In genomic region chr7:67066935-67067622, GRCh38 we compare ENCODE assay signal across 7 cellular contexts.
DNase-seq lines count a peak whose midpoint lies in the region; ATAC-seq, FAIRE-seq and TF ChIP-seq lines count a peak whose summit lies in the region.
"Not testable (repeated sequence)": the region's sequence is repeated elsewhere in the genome, so short reads cannot be mapped to it uniquely, and the experiment has no call there.

No MANE protein-coding gene starts in this region.

- WGBS in adrenal gland, 4 donors: 30 to 39% (median 33%) methylated on average over 9 of the region's 9 CpGs

- not testable (repeated sequence) for H3K4me1 ChIP-seq in adrenal gland (replicated peaks in 1 of 2); osteoblast (ENCODE audit: insufficient read depth, low read length)

- H3K79me2 ChIP-seq in osteoblast (ENCODE audit: insufficient read depth, low read length): not testable (repeated sequence)

- FAIRE-seq in islet of Langerhans (lab: Jason Lieb, UNC): peak; percentile 94

- H3K4me3 ChIP-seq in adrenal gland (peak overlapping the region in 1 of 4 donors; percentile 65), epithelial cell of proximal tubule (ENCODE audit: low read depth, low read length) (peak overlapping the region; percentile 23), osteoblast (ENCODE audit: insufficient read depth, low read length) (peak overlapping the region; percentile 77)

- H3K36me3 ChIP-seq in adrenal gland (replicated peaks in 1 of 2); osteoblast (ENCODE audit: insufficient read depth, low read length): not testable (repeated sequence)

- H3K27me3 ChIP-seq in adrenal gland; osteoblast (ENCODE audit: insufficient read depth, low read length): not testable (repeated sequence)

- not testable (repeated sequence) for TF ChIP-seq CTCF in adrenal gland (IDR thresholded peaks at IDR 0.05); epithelial cell of proximal tubule (conservative IDR thresholded peaks at IDR 0.05; ENCODE audit: low read depth, low read length); osteoblast (IDR thresholded peaks at IDR 0.05; ENCODE audit: extremely low read depth, low read depth, low read length)

- peak; percentile 25 for DNase-seq in Daoy (ENCODE audit: low read depth)
- peak; percentile 32 for DNase-seq in MV-4-11 (lab: John Stamatoyannopoulos, UW)
- peak; percentile 52 to 85 (median 70) for DNase-seq in adrenal gland
- not testable (repeated sequence) for DNase-seq in epithelial cell of proximal tubule (ENCODE audit: low read depth)
- DNase-seq in osteoblast (ENCODE audit: insufficient read length, low spot score, missing footprints): peak; percentile 41

- H2AFZ ChIP-seq in osteoblast (ENCODE audit: low read length): peak overlapping the region; percentile 92

- not testable (repeated sequence) for H4K20me1 ChIP-seq in osteoblast (ENCODE audit: insufficient read depth, low read length)

- TF ChIP-seq POLR2A in adrenal gland (IDR thresholded peaks at IDR 0.05): peak in 1 of 2 donors; percentile 73

- intact Hi-C loops in adrenal gland (cut with DNase I): not testable (repeated sequence)

- peak overlapping the region; percentile 87 for H3K4me2 ChIP-seq in osteoblast (ENCODE audit: insufficient read depth, low read length)

- ATAC-seq in GM21619 (IDR thresholded peaks at IDR 0.05; ENCODE audit: unreplicated experiment): peak; percentile 79

- H3K27ac ChIP-seq in adrenal gland (peak overlapping the region; percentile 37 to 95 (median 73)), osteoblast (ENCODE audit: low read depth, low read length) (peak overlapping the region; percentile 98)

- H3K9me3 ChIP-seq in adrenal gland (replicated peaks in 1 of 3); osteoblast (ENCODE audit: low read depth, low read length): not testable (repeated sequence)
